Comparison of ENCODE assay signal across 14 cellular contexts in the genomic region with DNA sequence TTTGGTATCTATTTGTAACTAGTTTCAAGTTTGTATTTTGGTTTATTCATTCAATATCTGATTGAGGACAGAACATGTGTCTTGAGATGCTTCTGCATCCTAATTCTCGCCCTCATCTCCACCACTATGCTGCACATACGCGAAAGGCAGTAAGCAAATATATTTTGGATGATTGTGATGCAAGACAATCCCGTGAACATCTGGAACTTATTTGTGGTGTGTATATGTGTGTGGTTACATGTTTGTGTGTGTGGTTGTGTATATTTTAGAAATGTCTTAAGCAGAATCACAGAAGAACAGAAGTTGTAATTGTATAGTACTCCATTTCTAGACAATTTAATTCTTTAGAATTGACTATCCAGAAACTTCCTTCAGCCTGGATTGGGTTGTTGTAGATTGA.
DNase-seq lines count a peak whose midpoint lies in the region; ATAC-seq and TF ChIP-seq lines count a peak whose summit lies in the region.
"Had no signal": no experiment of that assay in that cellular context is flagged by ENCODE, and none has a peak within 500 bp of the region (broad histone marks: within the 10 kb centered on the region; RNA-seq: fewer than 3 reads in every experiment).

No MANE protein-coding gene starts in this region.

- DNase-seq in AG10803 (ENCODE audit: low read depth) (peak; percentile 39), RWPE1 (ENCODE audit: low spot score) (no peak), fibroblast of gingiva (ENCODE audit: low read depth) (peak; percentile 54), SIG-M5 (lab: John Stamatoyannopoulos, UW) (no peak)
- DNase-seq: 8988T; CD4-positive, CD25-positive, alpha-beta regulatory T cell; DMS53; GM23248 had no signal

- POLR2A ChIA-PET in RWPE1 (lab: Yijun Ruan, JAX; ENCODE audit: low non-redundant PET): no interaction called here

- no peak overlapping the region for H3K4me3 ChIP-seq in AG10803 (ENCODE audit: low read length)
- no peak overlapping the region for H3K4me3 ChIP-seq in skin epidermis
- H3K4me3 ChIP-seq: BLaER1 treated with 17β-estradiol and CSF1 and Interleukin-3, amounts not matched to agents 10 nM and 100 nM; GM23248 had no signal

- ATAC-seq in GM21528 (IDR thresholded peaks at IDR 0.05; ENCODE audit: low FRiP score, unreplicated experiment) (no peak), GM19324 (IDR thresholded peaks at IDR 0.05; ENCODE audit: low FRiP score, unreplicated experiment) (no peak)
- ATAC-seq: HCT116, HepG2 had no signal

- TF ChIP-seq CTCF in AG10803 (conservative IDR thresholded peaks at IDR 0.05; ENCODE audit: low read length): no peak
- TF ChIP-seq CTCF in RWPE1 (conservative IDR thresholded peaks at IDR 0.05; ENCODE audit: low read depth): no peak

- CTCF ChIA-PET in RWPE1 (lab: Yijun Ruan, JAX): interaction anchor here (0.6 kb wide), 1 partner anchor 132 kb away, joined by 3 read pairs; no protein-coding TSS in a partner anchor

- H3K27ac ChIP-seq in RWPE1 (peak overlapping the region; percentile 59; the same call in 1 of the 2 replicates), skin epidermis (peak overlapping the region in 11 of 21 experiments; percentile 9 to 78 (median 56))
- H3K27ac ChIP-seq: BLaER1 treated with 17β-estradiol and CSF1 and Interleukin-3, amounts not matched to agents 10 nM and 100 nM; GM23248 had no signal

Comparison
In these comparisons a context has a peak if more than half of its experiments do, and no peak if none do; other contexts are left out.
1. DNase-seq: peak in AG10803 (single experiment) and fibroblast of gingiva (single experiment); none in RWPE1 (single experiment) and SIG-M5 (single experiment).